In the genomic region with DNA sequence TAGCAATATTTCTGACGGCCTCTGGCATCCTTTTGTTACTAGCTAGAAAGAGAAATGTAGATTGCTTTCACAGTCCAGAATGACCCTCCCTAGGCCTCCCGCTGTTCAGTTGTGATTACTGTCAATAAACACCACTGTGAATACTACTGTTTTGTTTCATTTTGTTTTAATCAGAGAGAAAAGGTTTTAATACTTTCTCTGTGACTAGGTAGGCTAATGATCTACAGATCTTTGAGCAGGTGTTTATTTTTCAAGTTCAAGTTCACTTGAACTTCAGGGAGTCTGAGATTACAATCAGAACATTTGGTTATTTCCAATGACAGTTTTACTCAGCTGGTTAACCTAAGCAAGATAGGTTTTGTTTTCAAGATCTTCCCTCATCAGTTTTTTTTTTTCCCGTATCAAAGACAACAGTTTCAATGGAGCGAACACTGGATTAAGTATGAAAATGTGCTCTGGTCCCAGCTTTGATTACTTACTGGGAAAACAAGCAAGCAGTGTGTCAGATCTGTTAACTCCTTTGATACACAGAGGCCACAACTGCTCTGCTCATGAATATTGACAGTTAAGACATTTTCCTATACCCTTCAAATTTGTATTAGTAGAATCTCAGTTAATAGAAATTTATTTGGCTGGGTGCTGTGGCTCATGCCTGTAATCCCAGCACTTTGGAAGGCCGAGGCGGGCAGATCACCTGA, we compare ENCODE assay signal across 26 cellular contexts. TPM values are rescaled to one million over a fixed set of nuclear protein-coding genes. Genes with fewer than 3 reads are reported as not detected.
A peak's percentile ranks its signal among the peaks of the same experiment; 100 is the strongest.
DNase-seq lines count a peak whose midpoint lies in the region; ATAC-seq, FAIRE-seq and TF ChIP-seq lines count a peak whose summit lies in the region.
"Had no signal": no experiment of that assay in that cellular context is flagged by ENCODE, and none has a peak within 500 bp of the region (broad histone marks: within the 10 kb centered on the region; RNA-seq: fewer than 3 reads in every experiment).

No MANE protein-coding gene starts in this region.

- H3K36me3 ChIP-seq in iPS-18a (ENCODE audit: control insufficient read depth, low read depth, low read length) (no peaks in the 10 kb centered on the region), pancreas (no peaks in the 10 kb centered on the region), ascending aorta (no peaks in the 10 kb centered on the region)
- H3K36me3 ChIP-seq: BE2C, breast epithelium, esophagus squamous epithelium had no signal

- H3K9me3 ChIP-seq in iPS-18a (ENCODE audit: control insufficient read depth, low read depth, low read length) (no peaks in the 10 kb centered on the region), pancreas (no peaks in the 10 kb centered on the region), ascending aorta (no peaks in the 10 kb centered on the region)
- H3K9me3 ChIP-seq: BE2C had no signal

- WGBS in pancreas, 2 donors = 44% methylated on average over 6 of the region's 6 CpGs

- ATAC-seq in pancreas = peak; percentile 74 to 88 (median 78)
- ATAC-seq: PC-3, psoas muscle, Right ventricle myocardium inferior had no signal

- H3K27me3 ChIP-seq in iPS-18a (ENCODE audit: control insufficient read depth, insufficient read depth, low read length) (no peaks in the 10 kb centered on the region), pancreas (no peaks in the 10 kb centered on the region), ascending aorta (no peaks in the 10 kb centered on the region)
- H3K27me3 ChIP-seq: BE2C, breast epithelium, esophagus squamous epithelium had no signal

- H3K4me3 ChIP-seq in iPS-18a (ENCODE audit: low read length) (peak overlapping the region; percentile 19), pancreas (no peak overlapping the region), ascending aorta (no peak overlapping the region)
- H3K4me3 ChIP-seq: breast epithelium, esophagus squamous epithelium, psoas muscle had no signal

- no peak for TF ChIP-seq CTCF in pancreas (IDR thresholded peaks at IDR 0.05)
- TF ChIP-seq CTCF in ascending aorta (IDR thresholded peaks at IDR 0.05) = no peak

- in situ Hi-C loops in Caki2 (cut with HindIII; ENCODE audit: low pct_unique_long_range_greater_than_20kb, low sequenced_read_pairs) = no loop called here

- FAIRE-seq in pancreas (lab: Jason Lieb, UNC) = no peak
- FAIRE-seq: A204.1, colon, frontal cortex, GM12891 had no signal

- intact Hi-C loops in pancreas (cut with DNase I) (no loop called here), ascending aorta (cut with DNase I) (no loop called here)

- peaks cover 10% of the 10 kb centered on the region for H3K4me1 ChIP-seq in iPS-18a (ENCODE audit: control insufficient read depth, low read depth, low read length)
- peaks cover 13 to 33% (median 17%) of the 10 kb centered on the region in 3 donors for H3K4me1 ChIP-seq in pancreas
- H3K4me1 ChIP-seq in ascending aorta = no peaks in the 10 kb centered on the region
- H3K4me1 ChIP-seq: BE2C, breast epithelium, psoas muscle had no signal

- DNase-seq in Caki2 (ENCODE audit: low read depth) (peak; percentile 88), NCI-H69 (lab: John Stamatoyannopoulos, UW) (peak; percentile 8), pancreas (no peak), SKM-1 (lab: John Stamatoyannopoulos, UW; ENCODE audit: unreplicated experiment) (no peak), DMS114 treated with DMSO at 0.1 percent for 48 hours (lab: John Stamatoyannopoulos, UW; ENCODE audit: unreplicated experiment) (no peak), ascending aorta (ENCODE audit: low spot score in 2 of 2) (no peak), DMS153 treated with DMSO at 0.1 percent for 48 hours (lab: John Stamatoyannopoulos, UW; ENCODE audit: unreplicated experiment) (no peak)
- DNase-seq: activated B cell treated with CpG ODN at 0.5 μM for 24 hours; activated naive CD4-positive, alpha-beta T cell treated with anti-CD3 and anti-CD28 coated beads for 36 hours; BE2C; effector memory CD4-positive, alpha-beta T cell; esophagus squamous epithelium; islet precursor cell; NCI-H1436 treated with DMSO at 0.1 percent for 48 hours; NCI-H2171 treated with DMSO at 0.1 percent for 48 hours; PC-3; psoas muscle; trophoblast cell had no signal

- H3K9ac ChIP-seq in iPS-18a (ENCODE audit: low read length) = no peak overlapping the region
- H3K9ac ChIP-seq: KMS-11 had no signal

- no peak overlapping the region for H3K27ac ChIP-seq in iPS-18a (ENCODE audit: low read length)
- H3K27ac ChIP-seq in pancreas = peak overlapping the region; percentile 14 to 65 (median 54)
- no peak overlapping the region for H3K27ac ChIP-seq in ascending aorta
- H3K27ac ChIP-seq: breast epithelium, esophagus squamous epithelium, KMS-11, psoas muscle had no signal

RNA-seq across cellular contexts. Expression of a gene that starts 34.8 kb away (rescaled TPM):
- 5.2 and 6.9 TPM in 2 replicates for total RNA-seq in Caki2 (2014; rRNA removed; shearing (Covaris generic); ENCODE audit: low replicate concordance)
- 10 to 100 TPM in 3 of 6 donors, 1 to 10 TPM in 3; 6.0 to 12.0 (median 9.6) TPM for total RNA-seq in pancreas
- 1 to 10 TPM; 3.4 to 7.3 TPM for polyA plus RNA-seq in pancreas
- 10.2 TPM for total RNA-seq in ascending aorta

Comparison
In these comparisons a context has a peak if more than half of its experiments do, and no peak if none do; other contexts are left out.
1. DNase-seq: peak in Caki2 (single experiment) and NCI-H69 (single experiment); none in pancreas (0 of 6), SKM-1 (single experiment), DMS114 treated with DMSO at 0.1 percent for 48 hours (single experiment), ascending aorta (0 of 2) and DMS153 treated with DMSO at 0.1 percent for 48 hours (single experiment).
2. H3K27ac ChIP-seq: peak in pancreas (4 of 4); none in iPS-18a (single experiment) and ascending aorta (0 of 2).